Comparison of ENCODE assay signal across 8 cellular contexts in genomic region chr19:41928221-41928683, GRCh38. TPM values are rescaled to one million over a fixed set of nuclear protein-coding genes. Genes with fewer than 3 reads are reported as not detected.
DNase-seq lines count a peak whose midpoint lies in the region; ATAC-seq, FAIRE-seq and TF ChIP-seq lines count a peak whose summit lies in the region.

Gene ERFL (minus strand): TSS chr19:41928449. CDS start chr19:41912919, 15,530 bp downstream.

- no peak within 1 kb of the TSS for H4K91ac ChIP-seq in mesenchymal stem cell (ENCODE audit: low read length)

- H2BK12ac ChIP-seq in mesenchymal stem cell (ENCODE audit: low read length in 2 of 2): peak within 1 kb of the TSS in 1 of 2 experiments; percentile 3

- H2BK120ac ChIP-seq in mesenchymal stem cell (ENCODE audit: low read depth, low read length): no peak within 1 kb of the TSS

- no peak within 1 kb of the TSS for H2BK15ac ChIP-seq in mesenchymal stem cell (ENCODE audit: low read depth, poor library complexity, severe bottlenecking)

- H3K14ac ChIP-seq in mesenchymal stem cell (ENCODE audit: low read length in 2 of 2): peak within 1 kb of the TSS in 1 of 2 experiments; percentile 78

- no peak within 1 kb of the TSS for H2AK5ac ChIP-seq in mesenchymal stem cell (ENCODE audit: low read length, severe bottlenecking)

- no peak within 1 kb of the TSS for H3K27ac ChIP-seq in mesenchymal stem cell (ENCODE audit: low read length, poor library complexity, severe bottlenecking)
- H3K27ac ChIP-seq in kidney (ENCODE audit: low read depth in 2 of 2, low read length in 2 of 2): no peak within 1 kb of the TSS

- in situ Hi-C loops in astrocyte of the cerebellum (cut with HindIII; ENCODE audit: low sequenced_read_pairs): no loop called here

- no peaks in the 10 kb centered on the region for H4K20me1 ChIP-seq in Loucy (ENCODE audit: insufficient read depth, low read length, poor library complexity, severe bottlenecking)

- H3K27me3 ChIP-seq in Loucy (ENCODE audit: insufficient read depth, low read length, poor library complexity, severe bottlenecking): no peaks in the 10 kb centered on the region
- H3K27me3 ChIP-seq in mesenchymal stem cell (ENCODE audit: control insufficient read depth in 1 of 2, insufficient read depth in 1 of 2, low read length in 2 of 2): peaks cover 85 to 86% of the 10 kb centered on the region in 2 experiments
- peaks cover 65% of the 10 kb centered on the region for H3K27me3 ChIP-seq in BE2C

- H3K9me2 ChIP-seq in Loucy (replicated peaks; ENCODE audit: low read depth, low read length): no peaks in the 10 kb centered on the region

- H3K79me2 ChIP-seq in Loucy (ENCODE audit: insufficient read depth, low read length): peaks cover 10% of the 10 kb centered on the region; the same call in 1 of the 2 replicates

- no peak within 1 kb of the TSS for H4K8ac ChIP-seq in mesenchymal stem cell (ENCODE audit: low read length)

- H3K9me3 ChIP-seq in Loucy (ENCODE audit: insufficient read depth, low read depth, low read length) (no peaks in the 10 kb centered on the region), mesenchymal stem cell (ENCODE audit: control insufficient read depth, low read length) (peaks cover 6% of the 10 kb centered on the region), kidney (ENCODE audit: control insufficient read depth in 1 of 2, low read length in 2 of 2) (no peaks in the 10 kb centered on the region), BE2C (no peaks in the 10 kb centered on the region; the same call in 1 of the 2 replicates)

- peak within 1 kb of the TSS in 1 of 2 experiments; percentile 54 for H3K18ac ChIP-seq in mesenchymal stem cell (ENCODE audit: low read depth in 1 of 2, low read length in 2 of 2)

- H3K4me2 ChIP-seq in Loucy (ENCODE audit: low read depth, low read length, poor library complexity, severe bottlenecking) (peak within 1 kb of the TSS; percentile 97), mesenchymal stem cell (ENCODE audit: low read length, poor library complexity, severe bottlenecking) (peak within 1 kb of the TSS; percentile 87)

- no peak within 1 kb of the TSS for H2BK5ac ChIP-seq in mesenchymal stem cell (ENCODE audit: low read depth, low read length, poor library complexity, severe bottlenecking)

- FAIRE-seq in urothelium cell line (lab: Jason Lieb, UNC): peak; percentile 79
- FAIRE-seq in kidney (lab: Jason Lieb, UNC): no peak

- no peak within 1 kb of the TSS for H3K4ac ChIP-seq in mesenchymal stem cell (ENCODE audit: low read depth in 1 of 2, low read length in 2 of 2)

- H3K4me1 ChIP-seq in Loucy (ENCODE audit: insufficient read depth, low read length, poor library complexity, severe bottlenecking) (peaks cover 12% of the 10 kb centered on the region), mesenchymal stem cell (ENCODE audit: control insufficient read depth, insufficient read depth, low read depth, low read length) (peaks cover 15% of the 10 kb centered on the region), kidney (ENCODE audit: control insufficient read depth in 1 of 2, insufficient read depth in 1 of 2, low read depth in 1 of 2, low read length in 2 of 2) (peaks cover 0 to 6% of the 10 kb centered on the region in 2 donors), BE2C (no peaks in the 10 kb centered on the region)

- DNase-seq in astrocyte of the cerebellum (ENCODE audit: low read depth) (no peak), mesenchymal stem cell (no peak), urothelium cell line (ENCODE audit: low spot score) (peak; percentile 87), kidney (no peak), BE2C (no peak)

- H3K36me3 ChIP-seq in Loucy (ENCODE audit: insufficient read depth, low read length): no peaks in the 10 kb centered on the region
- no peaks in the 10 kb centered on the region for H3K36me3 ChIP-seq in mesenchymal stem cell (ENCODE audit: control insufficient read depth in 1 of 2, insufficient read depth in 2 of 2, low read depth in 1 of 2, low read length in 2 of 2)
- no peaks in the 10 kb centered on the region for H3K36me3 ChIP-seq in kidney (ENCODE audit: control insufficient read depth in 1 of 2, insufficient read depth in 2 of 2, low read length in 2 of 2)
- H3K36me3 ChIP-seq in BE2C: no peaks in the 10 kb centered on the region

- peak within 1 kb of the TSS in 1 of 2 experiments; percentile 0 for H3K23ac ChIP-seq in mesenchymal stem cell (ENCODE audit: low read length in 2 of 2)

- H3F3A ChIP-seq in Loucy (ENCODE audit: low read depth): no peaks in the 10 kb centered on the region

- H2AFZ ChIP-seq in Loucy (ENCODE audit: low read length): peak within 1 kb of the TSS; percentile 94
- peak within 1 kb of the TSS; percentile 55 for H2AFZ ChIP-seq in mesenchymal stem cell (ENCODE audit: low read depth, low read length)

- intact Hi-C loops in kidney (cut with DNase I): no loop called here

- ATAC-seq in GM18870 (IDR thresholded peaks at IDR 0.05; ENCODE audit: unreplicated experiment): no peak

- no peak; the same call in 1 of the 2 replicates for TF ChIP-seq CTCF in Loucy (conservative IDR thresholded peaks at IDR 0.05; ENCODE audit: low read length)
- TF ChIP-seq CTCF in astrocyte of the cerebellum (IDR thresholded peaks at IDR 0.05; ENCODE audit: low read depth, low read length, missing control alignments): no peak
- no peak for TF ChIP-seq CTCF in kidney (IDR thresholded peaks at IDR 0.05; ENCODE audit: borderline replicate concordance, extremely low read depth, insufficient read depth)
- no peak for TF ChIP-seq CTCF in BE2C (IDR thresholded peaks at IDR 0.05; ENCODE audit: low read depth, low read length)

- H3K4me3 ChIP-seq in GM08714 (ENCODE audit: low read length): peak within 1 kb of the TSS; percentile 54
- H3K4me3 ChIP-seq in Loucy (ENCODE audit: low read length, poor library complexity, severe bottlenecking): peak within 1 kb of the TSS; percentile 98
- H3K4me3 ChIP-seq in astrocyte of the cerebellum (ENCODE audit: low read depth, low read length): peak within 1 kb of the TSS; percentile 30
- H3K4me3 ChIP-seq in mesenchymal stem cell (ENCODE audit: insufficient read depth in 1 of 2, low read depth in 1 of 2, low read length in 2 of 2): peak within 1 kb of the TSS; percentile 46 to 56
- peak within 1 kb of the TSS in 1 of 2 donors; percentile 43 for H3K4me3 ChIP-seq in kidney (ENCODE audit: low read length in 2 of 2)
- H3K4me3 ChIP-seq in BE2C (ENCODE audit: low read depth, low read length): no peak within 1 kb of the TSS

- no peaks in the 10 kb centered on the region for H3K79me1 ChIP-seq in mesenchymal stem cell (replicated peaks; ENCODE audit: low read length, poor library complexity, severe bottlenecking)

- H3K9ac ChIP-seq in Loucy (ENCODE audit: low read depth, low read length, poor library complexity, severe bottlenecking): peak within 1 kb of the TSS; percentile 88
- H3K9ac ChIP-seq in mesenchymal stem cell (ENCODE audit: low read length): no peak within 1 kb of the TSS
- H3K9ac ChIP-seq in kidney (ENCODE audit: low read length in 2 of 2): no peak within 1 kb of the TSS

- WGBS in mesenchymal stem cell: under 1% methylated on average over 36 of the region's 49 CpGs

RNA-seq across cellular contexts. Expression of gene ERFL, which starts in this region (rescaled TPM):
- polyA plus RNA-seq in mesenchymal stem cell (2013, experiment 1 of 2): 0.06 TPM
- polyA plus RNA-seq in mesenchymal stem cell (2013, experiment 2 of 2): 0.05 TPM
- total RNA-seq in kidney: 0.69 TPM
- polyA plus RNA-seq in kidney (ENCODE audit: insufficient read depth, low read depth, low replicate concordance): not detected
- polyA plus RNA-seq in BE2C (2012; ENCODE audit: insufficient read depth, insufficient read length, low read depth): not detected
